In genomic region chr11:84714316-84714780, GRCh38 we compare ENCODE assay signal across 8 cellular contexts.
DNase-seq lines count a peak whose midpoint lies in the region; ATAC-seq and TF ChIP-seq lines count a peak whose summit lies in the region.

No MANE protein-coding gene starts in this region.

- H3K36me3 ChIP-seq in DND-41 (ENCODE audit: insufficient read depth, low read length) = no peaks in the 10 kb centered on the region
- H3K36me3 ChIP-seq in adrenal gland (replicated peaks in 1 of 2) = no peaks in the 10 kb centered on the region
- no peaks in the 10 kb centered on the region for H3K36me3 ChIP-seq in kidney epithelial cell (ENCODE audit: control insufficient read depth, insufficient read depth, low read length)

- H4K20me1 ChIP-seq in DND-41 (ENCODE audit: insufficient read depth, low read length) = no peaks in the 10 kb centered on the region

- 20 to 40% (median 32%) methylated on average over 1 of the region's 1 CpG for WGBS in adrenal gland, 4 donors

- no peaks in the 10 kb centered on the region for H3K9me3 ChIP-seq in DND-41 (ENCODE audit: insufficient read depth, low read length, severe bottlenecking)
- H3K9me3 ChIP-seq in adrenal gland (replicated peaks in 1 of 3) = no peaks in the 10 kb centered on the region

- TF ChIP-seq CTCF in DND-41 (IDR thresholded peaks at IDR 0.05; ENCODE audit: borderline replicate concordance, extremely low read depth, low read length, poor library complexity, severe bottlenecking) = peak; percentile 82
- TF ChIP-seq CTCF in adrenal gland (IDR thresholded peaks at IDR 0.05) = peak in 4 of 6 experiments; percentile 28 to 46 (median 36)
- peak; percentile 77 for TF ChIP-seq CTCF in kidney epithelial cell (IDR thresholded peaks at IDR 0.05; ENCODE audit: insufficient read depth, low read length, poor library complexity, severe bottlenecking)

- peak overlapping the region; percentile 20 to 59; a peak in 3 of 4 replicates for H3K4me3 ChIP-seq in DND-41 (ENCODE audit: low read depth in 1 of 2, low read length in 2 of 2)
- no peak overlapping the region for H3K4me3 ChIP-seq in adrenal gland
- no peak overlapping the region for H3K4me3 ChIP-seq in kidney epithelial cell (ENCODE audit: low read depth, low read length)

- intact Hi-C loops in adrenal gland (cut with DNase I) = loop anchor here in 1 of 2 donors (10.0 kb wide), 1 partner anchor 150 kb away; no protein-coding TSS in a partner anchor

- ATAC-seq in DND-41 (ENCODE audit: insufficient read depth, low read depth) (peak; percentile 100), GM18909 (IDR thresholded peaks at IDR 0.05; ENCODE audit: poor library complexity, unreplicated experiment) (peak; percentile 88), HG03095 (IDR thresholded peaks at IDR 0.05; ENCODE audit: unreplicated experiment) (peak; percentile 87)

- no peak for TF ChIP-seq POLR2A in adrenal gland (IDR thresholded peaks at IDR 0.05)

- peaks cover 6% of the 10 kb centered on the region; the same call in 1 of the 2 replicates for H3K4me1 ChIP-seq in DND-41 (ENCODE audit: insufficient read depth, low read length)
- no peaks in the 10 kb centered on the region for H3K4me1 ChIP-seq in adrenal gland (replicated peaks in 1 of 2)

- H2AFZ ChIP-seq in DND-41 (ENCODE audit: low read depth, low read length) = peak overlapping the region; percentile 71

- DNase-seq in DND-41 = peak; percentile 86
- DNase-seq in NCI-H460 (ENCODE audit: extremely low read depth, low read depth) = peak; percentile 49
- DNase-seq in adrenal gland = peak; percentile 40 to 73 (median 65)
- DNase-seq in kidney epithelial cell (ENCODE audit: low read depth) = peak; percentile 16
- DNase-seq in activated CD4-positive, CD25-positive, alpha-beta regulatory T cell treated with anti-CD3 and anti-CD28 coated beads, Interleukin-2, amount 50 U/mL, for 72 hours = no peak
- no peak for DNase-seq in epidermal melanocyte (ENCODE audit: insufficient read length, low spot score)

- H3K27ac ChIP-seq in DND-41 (ENCODE audit: low read length) (no peak overlapping the region), adrenal gland (no peak overlapping the region)

- peak overlapping the region; percentile 62 for H3K4me2 ChIP-seq in DND-41 (ENCODE audit: insufficient read depth, low read length)

- no peaks in the 10 kb centered on the region for H3K27me3 ChIP-seq in DND-41 (ENCODE audit: insufficient read depth, low read length, poor library complexity)
- H3K27me3 ChIP-seq in adrenal gland = no peaks in the 10 kb centered on the region
- H3K27me3 ChIP-seq in kidney epithelial cell (ENCODE audit: control insufficient read depth, insufficient read depth, low read length) = peaks cover 2% of the 10 kb centered on the region

- H3K79me2 ChIP-seq in DND-41 (ENCODE audit: insufficient read depth, low read length) = no peaks in the 10 kb centered on the region

- H3K9ac ChIP-seq in DND-41 (ENCODE audit: low read depth, low read length) = no peak overlapping the region

Comparison
In these comparisons a context has a peak if more than half of its experiments do, and no peak if none do; other contexts are left out.
1. DNase-seq: peak in DND-41 (single experiment), NCI-H460 (single experiment), adrenal gland (7 of 7) and kidney epithelial cell (single experiment); none in activated CD4-positive, CD25-positive, alpha-beta regulatory T cell treated with anti-CD3 and anti-CD28 coated beads, Interleukin-2, amount 50 U/mL, for 72 hours (single experiment) and epidermal melanocyte (single experiment).
2. H3K4me3 ChIP-seq: peak in DND-41 (2 of 2); none in adrenal gland (0 of 4) and kidney epithelial cell (single experiment).
3. Peak in every context shown above with its lines, with median percentiles within 50 percentile points of each other: ATAC-seq and CTCF ChIP-seq.